Comparison of ENCODE assay signal across 8 cellular contexts in the genomic region with DNA sequence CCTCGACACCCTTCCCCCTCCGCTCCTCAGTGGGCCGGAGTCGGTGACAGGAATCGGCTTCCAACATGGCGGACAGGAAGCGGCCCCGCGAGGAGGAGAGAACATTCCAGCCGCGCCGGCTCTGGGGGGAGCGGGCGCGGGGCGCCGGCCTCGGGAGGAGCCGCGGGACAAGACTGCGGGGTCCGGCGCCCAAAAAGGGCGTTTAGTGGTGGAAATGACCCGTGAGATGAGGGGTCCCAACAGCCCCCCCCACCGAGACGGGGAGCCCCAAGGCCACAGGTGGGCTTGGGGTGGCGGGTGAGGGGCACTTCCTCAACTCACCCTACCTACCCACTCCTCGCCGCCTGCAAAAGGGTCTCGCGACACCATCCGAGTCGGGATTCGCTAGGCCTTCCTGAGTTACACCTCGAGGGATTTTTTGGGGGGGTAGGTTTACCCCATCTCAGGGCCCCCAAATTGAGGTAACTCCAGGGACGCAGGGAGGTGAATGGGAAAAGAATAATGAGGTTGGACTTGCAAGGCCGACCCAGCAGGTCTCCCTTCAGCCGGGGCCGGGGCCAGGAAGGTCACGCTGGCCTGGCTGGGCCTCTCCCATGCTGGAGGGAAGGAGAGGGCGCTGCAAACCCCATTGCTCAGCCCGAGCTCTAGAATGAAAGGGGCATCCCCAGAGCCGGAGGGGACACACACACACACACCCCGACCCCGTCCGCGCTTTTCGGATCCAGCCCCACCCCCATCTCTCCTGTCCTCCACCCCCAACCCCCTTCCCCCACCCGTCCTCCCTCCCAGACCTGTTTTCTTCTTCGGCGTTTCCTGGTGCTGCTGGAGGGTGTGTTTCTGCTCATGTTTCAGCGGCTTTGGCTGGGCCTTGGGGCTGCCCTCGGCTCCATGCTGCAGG. TPM values are rescaled to one million over a fixed set of nuclear protein-coding genes. Genes with fewer than 3 reads are reported as not detected.
A peak's percentile ranks its signal among the peaks of the same experiment; 100 is the strongest.
DNase-seq lines count a peak whose midpoint lies in the region; ATAC-seq and TF ChIP-seq lines count a peak whose summit lies in the region.

No MANE protein-coding gene starts in this region.

- peaks cover 39% of the 10 kb centered on the region for H3K4me1 Mint-ChIP-seq in WTC11

- CTCF ChIA-PET in WTC11 (lab: Charles Lee): interaction anchor here (0.6 to 2.6 kb wide), 16 partner anchors 12 to 340 kb away, joined by 3 to 22 read pairs (median 4); a partner anchor contains a TSS

- POLR2A ChIA-PET in WTC11 (lab: Charles Lee): interaction anchor here (0.6 to 1.7 kb wide), 12 partner anchors 8 to 299 kb away, joined by 3 to 8 read pairs (median 4); no protein-coding TSS in a partner anchor

- H3K9me3 Mint-ChIP-seq in WTC11: no peaks in the 10 kb centered on the region

- DNase-seq in NCI-H1092 treated with DMSO at 0.1 percent for 48 hours (lab: John Stamatoyannopoulos, UW): peak; percentile 62
- peak; percentile 68 for DNase-seq in WTC11 (ENCODE audit: low spot score)
- DNase-seq in cardiac fibroblast (ENCODE audit: low read depth in 2 of 2): peak; percentile 47 to 58
- peak; percentile 85 for DNase-seq in islet precursor cell
- peak; percentile 58 for DNase-seq in stimulated activated CD4-positive, alpha-beta T cell treated with anti-CD3 and anti-CD28 coated beads, Interleukin-12 subunit alpha, Interleukin-12 subunit beta, amount 100 ng/mL, for 4 hours

- peak overlapping the region; percentile 93 to 99 for H3K4me3 ChIP-seq in cardiac fibroblast (replicated peaks in 1 of 2; ENCODE audit: low read depth in 2 of 2, low read length in 2 of 2)

- peak overlapping the region; percentile 98 for H3K27ac ChIP-seq in C4-2B

- no peak for TF ChIP-seq POLR2A in GM18505 (IDR thresholded peaks at IDR 0.05; ENCODE audit: borderline replicate concordance, extremely low read depth, insufficient read depth, insufficient read length)

- H3K36me3 Mint-ChIP-seq in WTC11: peaks cover 32% of the 10 kb centered on the region

- ATAC-seq in GM21360 (IDR thresholded peaks at IDR 0.05; ENCODE audit: unreplicated experiment) (peak; percentile 12), WTC11 (peak; percentile 8), GM18505 (IDR thresholded peaks at IDR 0.05; ENCODE audit: unreplicated experiment) (no peak)

- peak overlapping the region; percentile 100 for H3K4me3 Mint-ChIP-seq in WTC11

- no peaks in the 10 kb centered on the region for H3K27me3 Mint-ChIP-seq in WTC11 (ENCODE audit: low read depth)

- peak overlapping the region; percentile 99 for H3K27ac Mint-ChIP-seq in WTC11

- TF ChIP-seq CTCF in C4-2B (conservative IDR thresholded peaks at IDR 0.05): no peak
- TF ChIP-seq CTCF in WTC11 (IDR thresholded peaks at IDR 0.05): no peak
- no peak for TF ChIP-seq CTCF in cardiac fibroblast (IDR thresholded peaks at IDR 0.05; ENCODE audit: low read depth, low read length)

TF ChIP-seq in WTC11, 78 proteins besides CTCF, POLR2A, EP300 and RAD21 (continues in another document):
- TF ChIP-seq NFATC4 (CRISPR knock-in tag; IDR thresholded peaks at IDR 0.05): no peak
- TF ChIP-seq, protein P1, sequence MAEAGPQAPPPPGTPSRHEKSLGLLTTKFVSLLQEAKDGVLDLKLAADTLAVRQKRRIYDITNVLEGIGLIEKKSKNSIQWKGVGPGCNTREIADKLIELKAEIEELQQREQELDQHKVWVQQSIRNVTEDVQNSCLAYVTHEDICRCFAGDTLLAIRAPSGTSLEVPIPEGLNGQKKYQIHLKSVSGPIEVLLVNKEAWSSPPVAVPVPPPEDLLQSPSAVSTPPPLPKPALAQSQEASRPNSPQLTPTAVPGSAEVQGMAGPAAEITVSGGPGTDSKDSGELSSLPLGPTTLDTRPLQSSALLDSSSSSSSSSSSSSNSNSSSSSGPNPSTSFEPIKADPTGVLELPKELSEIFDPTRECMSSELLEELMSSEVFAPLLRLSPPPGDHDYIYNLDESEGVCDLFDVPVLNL (CRISPR knock-in tag; IDR thresholded peaks at IDR 0.05; ENCODE audit: borderline replicate concordance, low read depth): 0 out of 2 replicates have a peak, but pooled peaks have one; percentile 19
- no peak for TF ChIP-seq KAT7 (CRISPR knock-in tag; IDR thresholded peaks at IDR 0.05; ENCODE audit: borderline replicate concordance)
- TF ChIP-seq, protein P2, sequence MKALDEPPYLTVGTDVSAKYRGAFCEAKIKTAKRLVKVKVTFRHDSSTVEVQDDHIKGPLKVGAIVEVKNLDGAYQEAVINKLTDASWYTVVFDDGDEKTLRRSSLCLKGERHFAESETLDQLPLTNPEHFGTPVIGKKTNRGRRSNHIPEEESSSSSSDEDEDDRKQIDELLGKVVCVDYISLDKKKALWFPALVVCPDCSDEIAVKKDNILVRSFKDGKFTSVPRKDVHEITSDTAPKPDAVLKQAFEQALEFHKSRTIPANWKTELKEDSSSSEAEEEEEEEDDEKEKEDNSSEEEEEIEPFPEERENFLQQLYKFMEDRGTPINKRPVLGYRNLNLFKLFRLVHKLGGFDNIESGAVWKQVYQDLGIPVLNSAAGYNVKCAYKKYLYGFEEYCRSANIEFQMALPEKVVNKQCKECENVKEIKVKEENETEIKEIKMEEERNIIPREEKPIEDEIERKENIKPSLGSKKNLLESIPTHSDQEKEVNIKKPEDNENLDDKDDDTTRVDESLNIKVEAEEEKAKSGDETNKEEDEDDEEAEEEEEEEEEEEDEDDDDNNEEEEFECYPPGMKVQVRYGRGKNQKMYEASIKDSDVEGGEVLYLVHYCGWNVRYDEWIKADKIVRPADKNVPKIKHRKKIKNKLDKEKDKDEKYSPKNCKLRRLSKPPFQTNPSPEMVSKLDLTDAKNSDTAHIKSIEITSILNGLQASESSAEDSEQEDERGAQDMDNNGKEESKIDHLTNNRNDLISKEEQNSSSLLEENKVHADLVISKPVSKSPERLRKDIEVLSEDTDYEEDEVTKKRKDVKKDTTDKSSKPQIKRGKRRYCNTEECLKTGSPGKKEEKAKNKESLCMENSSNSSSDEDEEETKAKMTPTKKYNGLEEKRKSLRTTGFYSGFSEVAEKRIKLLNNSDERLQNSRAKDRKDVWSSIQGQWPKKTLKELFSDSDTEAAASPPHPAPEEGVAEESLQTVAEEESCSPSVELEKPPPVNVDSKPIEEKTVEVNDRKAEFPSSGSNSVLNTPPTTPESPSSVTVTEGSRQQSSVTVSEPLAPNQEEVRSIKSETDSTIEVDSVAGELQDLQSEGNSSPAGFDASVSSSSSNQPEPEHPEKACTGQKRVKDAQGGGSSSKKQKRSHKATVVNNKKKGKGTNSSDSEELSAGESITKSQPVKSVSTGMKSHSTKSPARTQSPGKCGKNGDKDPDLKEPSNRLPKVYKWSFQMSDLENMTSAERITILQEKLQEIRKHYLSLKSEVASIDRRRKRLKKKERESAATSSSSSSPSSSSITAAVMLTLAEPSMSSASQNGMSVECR (CRISPR knock-in tag; IDR thresholded peaks at IDR 0.05; ENCODE audit: borderline replicate concordance): peak; percentile 24; the same call in 1 of the 2 replicates
- TF ChIP-seq, protein P3, sequence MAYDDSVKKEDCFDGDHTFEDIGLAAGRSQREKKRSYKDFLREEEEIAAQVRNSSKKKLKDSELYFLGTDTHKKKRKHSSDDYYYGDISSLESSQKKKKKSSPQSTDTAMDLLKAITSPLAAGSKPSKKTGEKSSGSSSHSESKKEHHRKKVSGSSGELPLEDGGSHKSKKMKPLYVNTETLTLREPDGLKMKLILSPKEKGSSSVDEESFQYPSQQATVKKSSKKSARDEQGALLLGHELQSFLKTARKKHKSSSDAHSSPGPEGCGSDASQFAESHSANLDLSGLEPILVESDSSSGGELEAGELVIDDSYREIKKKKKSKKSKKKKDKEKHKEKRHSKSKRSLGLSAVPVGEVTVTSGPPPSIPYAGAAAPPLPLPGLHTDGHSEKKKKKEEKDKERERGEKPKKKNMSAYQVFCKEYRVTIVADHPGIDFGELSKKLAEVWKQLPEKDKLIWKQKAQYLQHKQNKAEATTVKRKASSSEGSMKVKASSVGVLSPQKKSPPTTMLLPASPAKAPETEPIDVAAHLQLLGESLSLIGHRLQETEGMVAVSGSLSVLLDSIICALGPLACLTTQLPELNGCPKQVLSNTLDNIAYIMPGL (CRISPR knock-in tag; IDR thresholded peaks at IDR 0.05): peak; percentile 79
- TF ChIP-seq GRHL2 (CRISPR knock-in tag; IDR thresholded peaks at IDR 0.05; ENCODE audit: insufficient replicate concordance, severe bottlenecking): no peak
- no peak for TF ChIP-seq ZNF396 (CRISPR knock-in tag; IDR thresholded peaks at IDR 0.05; ENCODE audit: borderline replicate concordance)
- no peak for TF ChIP-seq HMGA2 (CRISPR knock-in tag; IDR thresholded peaks at IDR 0.05)
- peak; percentile 44; the same call in 1 of the 2 replicates for TF ChIP-seq TP53 (CRISPR knock-in tag; IDR thresholded peaks at IDR 0.05)
- TF ChIP-seq ZNF671 (CRISPR knock-in tag; IDR thresholded peaks at IDR 0.05): no peak
- no peak for TF ChIP-seq NFYB (CRISPR knock-in tag; conservative IDR thresholded peaks at IDR 0.05; ENCODE audit: low read depth)
- 0 out of 2 replicates have a peak, but pooled peaks have one; percentile 3 for TF ChIP-seq ZNF232 (CRISPR knock-in tag; IDR thresholded peaks at IDR 0.05)
- TF ChIP-seq, protein P4, sequence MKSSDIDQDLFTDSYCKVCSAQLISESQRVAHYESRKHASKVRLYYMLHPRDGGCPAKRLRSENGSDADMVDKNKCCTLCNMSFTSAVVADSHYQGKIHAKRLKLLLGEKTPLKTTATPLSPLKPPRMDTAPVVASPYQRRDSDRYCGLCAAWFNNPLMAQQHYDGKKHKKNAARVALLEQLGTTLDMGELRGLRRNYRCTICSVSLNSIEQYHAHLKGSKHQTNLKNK (CRISPR knock-in tag; IDR thresholded peaks at IDR 0.05): no peak
- TF ChIP-seq, protein P5, sequence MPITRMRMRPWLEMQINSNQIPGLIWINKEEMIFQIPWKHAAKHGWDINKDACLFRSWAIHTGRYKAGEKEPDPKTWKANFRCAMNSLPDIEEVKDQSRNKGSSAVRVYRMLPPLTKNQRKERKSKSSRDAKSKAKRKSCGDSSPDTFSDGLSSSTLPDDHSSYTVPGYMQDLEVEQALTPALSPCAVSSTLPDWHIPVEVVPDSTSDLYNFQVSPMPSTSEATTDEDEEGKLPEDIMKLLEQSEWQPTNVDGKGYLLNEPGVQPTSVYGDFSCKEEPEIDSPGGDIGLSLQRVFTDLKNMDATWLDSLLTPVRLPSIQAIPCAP (CRISPR knock-in tag; IDR thresholded peaks at IDR 0.05): peak; percentile 48; the same call in 1 of the 2 replicates

RNA-seq across cellular contexts. Expression of a gene that starts 0.7 kb away (rescaled TPM):
- total RNA-seq in WTC11 (2021): 87.1 to 93.1 TPM (median 90.5 TPM) in 3 replicates

RNA-seq across cellular contexts. Expression of a gene that starts 46.6 kb away (rescaled TPM):
- total RNA-seq in WTC11 (2021): not detected in 3 replicates
